Comparison of ENCODE assay signal across 1 cellular context in the genomic region with DNA sequence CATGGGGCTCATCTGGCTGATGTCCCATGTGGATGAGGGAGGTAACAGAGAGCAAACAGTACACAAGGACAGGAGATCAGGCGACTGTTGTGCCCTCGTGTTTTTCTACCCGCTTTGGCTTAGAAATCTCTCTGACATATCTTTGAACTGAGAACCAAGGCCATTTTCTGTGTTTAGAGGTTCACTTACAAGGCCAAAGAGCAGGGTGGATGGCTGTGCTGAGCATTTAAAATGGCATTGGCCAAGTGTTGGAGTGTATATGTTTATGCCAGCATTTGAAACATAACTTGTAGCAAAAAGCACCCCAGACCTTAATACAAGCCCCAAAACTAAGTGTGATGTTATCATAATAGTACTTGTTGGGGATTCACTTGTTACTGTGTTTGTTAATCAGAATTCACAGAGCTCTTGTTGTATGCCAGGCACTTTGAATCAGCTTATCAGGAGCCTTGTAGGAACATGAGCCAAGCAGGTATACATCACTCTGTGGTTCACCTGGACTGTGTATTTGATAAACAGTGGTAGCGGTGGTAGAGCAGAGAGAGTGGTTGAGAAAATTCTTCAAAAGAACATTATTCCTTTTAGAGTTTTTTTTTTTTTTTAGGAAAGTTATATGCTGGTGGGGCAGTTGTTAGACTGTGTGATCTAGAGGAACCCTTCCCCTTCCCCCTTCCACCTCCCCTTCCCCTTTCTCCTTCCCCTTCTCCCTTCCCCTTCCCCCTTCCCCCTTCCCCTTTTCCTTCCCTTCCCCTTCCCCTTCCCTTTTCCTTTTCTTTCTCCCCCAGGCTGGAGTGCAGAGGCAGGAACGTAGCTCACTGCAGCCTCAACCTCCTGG.
A peak's percentile ranks its signal among the peaks of the same experiment; 100 is the strongest.
TF ChIP-seq lines count a peak whose summit lies in the region.

No MANE protein-coding gene starts in this region.

TF ChIP-seq in HepG2, 621 proteins besides CTCF, POLR2A, EP300 and RAD21 (continued from another document and continues in another):
- TF ChIP-seq, protein P1, sequence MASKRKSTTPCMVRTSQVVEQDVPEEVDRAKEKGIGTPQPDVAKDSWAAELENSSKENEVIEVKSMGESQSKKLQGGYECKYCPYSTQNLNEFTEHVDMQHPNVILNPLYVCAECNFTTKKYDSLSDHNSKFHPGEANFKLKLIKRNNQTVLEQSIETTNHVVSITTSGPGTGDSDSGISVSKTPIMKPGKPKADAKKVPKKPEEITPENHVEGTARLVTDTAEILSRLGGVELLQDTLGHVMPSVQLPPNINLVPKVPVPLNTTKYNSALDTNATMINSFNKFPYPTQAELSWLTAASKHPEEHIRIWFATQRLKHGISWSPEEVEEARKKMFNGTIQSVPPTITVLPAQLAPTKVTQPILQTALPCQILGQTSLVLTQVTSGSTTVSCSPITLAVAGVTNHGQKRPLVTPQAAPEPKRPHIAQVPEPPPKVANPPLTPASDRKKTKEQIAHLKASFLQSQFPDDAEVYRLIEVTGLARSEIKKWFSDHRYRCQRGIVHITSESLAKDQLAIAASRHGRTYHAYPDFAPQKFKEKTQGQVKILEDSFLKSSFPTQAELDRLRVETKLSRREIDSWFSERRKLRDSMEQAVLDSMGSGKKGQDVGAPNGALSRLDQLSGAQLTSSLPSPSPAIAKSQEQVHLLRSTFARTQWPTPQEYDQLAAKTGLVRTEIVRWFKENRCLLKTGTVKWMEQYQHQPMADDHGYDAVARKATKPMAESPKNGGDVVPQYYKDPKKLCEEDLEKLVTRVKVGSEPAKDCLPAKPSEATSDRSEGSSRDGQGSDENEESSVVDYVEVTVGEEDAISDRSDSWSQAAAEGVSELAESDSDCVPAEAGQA (IDR thresholded peaks at IDR 0.05; ENCODE audit: low read depth) = no peak
- TF ChIP-seq, protein P1 (CRISPR knock-in tag; IDR thresholded peaks at IDR 0.05; ENCODE audit: borderline replicate concordance) = no peak; the same call in 1 of the 2 replicates
- TF ChIP-seq IRX3 (CRISPR knock-in tag; IDR thresholded peaks at IDR 0.05; ENCODE audit: borderline replicate concordance, low read depth) (no peak), CHD2 (IDR thresholded peaks at IDR 0.05; ENCODE audit: low read depth, low read length) (no peak), DR1 (CRISPR knock-in tag; IDR thresholded peaks at IDR 0.05) (no peak), TMF1 (CRISPR knock-in tag; IDR thresholded peaks at IDR 0.05; ENCODE audit: low read depth) (no peak), KDM5A (IDR thresholded peaks at IDR 0.05; ENCODE audit: borderline replicate concordance, low read length) (no peak), CBX1 (IDR thresholded peaks at IDR 0.05; ENCODE audit: low read depth) (no peak), ZSCAN31 (CRISPR knock-in tag; IDR thresholded peaks at IDR 0.05; ENCODE audit: low read depth) (peak; percentile 86), ZNF207 (IDR thresholded peaks at IDR 0.05; ENCODE audit: borderline replicate concordance) (no peak), ZNF205 (CRISPR knock-in tag; IDR thresholded peaks at IDR 0.05) (peak; percentile 96), ZNF552 (CRISPR knock-in tag; IDR thresholded peaks at IDR 0.05; ENCODE audit: borderline replicate concordance) (no peak), KDM2A (CRISPR knock-in tag; IDR thresholded peaks at IDR 0.05; ENCODE audit: borderline replicate concordance, low read depth) (no peak), TCF7L2 (IDR thresholded peaks at IDR 0.05; ENCODE audit: low read depth, low read length) (no peak), RBFOX2 (IDR thresholded peaks at IDR 0.05; ENCODE audit: low read depth, low read length) (no peak), ZNF816 (CRISPR knock-in tag; IDR thresholded peaks at IDR 0.05; ENCODE audit: borderline replicate concordance) (no peak; the same call in 1 of the 2 replicates), HNRNPK (IDR thresholded peaks at IDR 0.05; ENCODE audit: low read depth, low read length, poor library complexity, severe bottlenecking) (peak; percentile 95), PCBP1 (IDR thresholded peaks at IDR 0.05; ENCODE audit: borderline replicate concordance, low read depth, low read length) (0 out of 2 replicates have a peak, but pooled peaks have one; percentile 56)
- TF ChIP-seq, protein P2, sequence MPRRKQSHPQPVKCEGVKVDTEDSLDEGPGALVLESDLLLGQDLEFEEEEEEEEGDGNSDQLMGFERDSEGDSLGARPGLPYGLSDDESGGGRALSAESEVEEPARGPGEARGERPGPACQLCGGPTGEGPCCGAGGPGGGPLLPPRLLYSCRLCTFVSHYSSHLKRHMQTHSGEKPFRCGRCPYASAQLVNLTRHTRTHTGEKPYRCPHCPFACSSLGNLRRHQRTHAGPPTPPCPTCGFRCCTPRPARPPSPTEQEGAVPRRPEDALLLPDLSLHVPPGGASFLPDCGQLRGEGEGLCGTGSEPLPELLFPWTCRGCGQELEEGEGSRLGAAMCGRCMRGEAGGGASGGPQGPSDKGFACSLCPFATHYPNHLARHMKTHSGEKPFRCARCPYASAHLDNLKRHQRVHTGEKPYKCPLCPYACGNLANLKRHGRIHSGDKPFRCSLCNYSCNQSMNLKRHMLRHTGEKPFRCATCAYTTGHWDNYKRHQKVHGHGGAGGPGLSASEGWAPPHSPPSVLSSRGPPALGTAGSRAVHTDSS (CRISPR knock-in tag; conservative IDR thresholded peaks at IDR 0.05) = no peak
- TF ChIP-seq, protein P3, sequence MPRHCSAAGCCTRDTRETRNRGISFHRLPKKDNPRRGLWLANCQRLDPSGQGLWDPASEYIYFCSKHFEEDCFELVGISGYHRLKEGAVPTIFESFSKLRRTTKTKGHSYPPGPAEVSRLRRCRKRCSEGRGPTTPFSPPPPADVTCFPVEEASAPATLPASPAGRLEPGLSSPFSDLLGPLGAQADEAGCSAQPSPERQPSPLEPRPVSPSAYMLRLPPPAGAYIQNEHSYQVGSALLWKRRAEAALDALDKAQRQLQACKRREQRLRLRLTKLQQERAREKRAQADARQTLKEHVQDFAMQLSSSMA (CRISPR knock-in tag; IDR thresholded peaks at IDR 0.05) = no peak
- TF ChIP-seq, protein P4, sequence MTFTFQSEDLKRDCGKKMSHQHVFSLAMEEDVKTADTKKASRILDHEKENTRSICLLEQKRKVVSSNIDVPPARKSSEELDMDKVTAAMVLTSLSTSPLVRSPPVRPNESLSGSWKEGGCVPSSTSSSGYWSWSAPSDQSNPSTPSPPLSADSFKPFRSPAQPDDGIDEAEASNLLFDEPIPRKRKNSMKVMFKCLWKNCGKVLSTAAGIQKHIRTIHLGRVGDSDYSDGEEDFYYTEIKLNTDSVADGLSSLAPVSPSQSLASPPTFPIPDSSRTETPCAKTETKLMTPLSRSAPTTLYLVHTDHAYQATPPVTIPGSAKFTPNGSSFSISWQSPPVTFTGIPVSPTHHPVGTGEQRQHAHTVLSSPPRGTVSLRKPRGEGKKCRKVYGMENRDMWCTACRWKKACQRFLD (CRISPR knock-in tag; IDR thresholded peaks at IDR 0.05; ENCODE audit: borderline replicate concordance) = no peak; the same call in 1 of the 2 replicates
- TF ChIP-seq, protein P5, sequence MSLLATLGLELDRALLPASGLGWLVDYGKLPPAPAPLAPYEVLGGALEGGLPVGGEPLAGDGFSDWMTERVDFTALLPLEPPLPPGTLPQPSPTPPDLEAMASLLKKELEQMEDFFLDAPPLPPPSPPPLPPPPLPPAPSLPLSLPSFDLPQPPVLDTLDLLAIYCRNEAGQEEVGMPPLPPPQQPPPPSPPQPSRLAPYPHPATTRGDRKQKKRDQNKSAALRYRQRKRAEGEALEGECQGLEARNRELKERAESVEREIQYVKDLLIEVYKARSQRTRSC (CRISPR knock-in tag; IDR thresholded peaks at IDR 0.05; ENCODE audit: low read depth) = no peak
- TF ChIP-seq, protein P6, sequence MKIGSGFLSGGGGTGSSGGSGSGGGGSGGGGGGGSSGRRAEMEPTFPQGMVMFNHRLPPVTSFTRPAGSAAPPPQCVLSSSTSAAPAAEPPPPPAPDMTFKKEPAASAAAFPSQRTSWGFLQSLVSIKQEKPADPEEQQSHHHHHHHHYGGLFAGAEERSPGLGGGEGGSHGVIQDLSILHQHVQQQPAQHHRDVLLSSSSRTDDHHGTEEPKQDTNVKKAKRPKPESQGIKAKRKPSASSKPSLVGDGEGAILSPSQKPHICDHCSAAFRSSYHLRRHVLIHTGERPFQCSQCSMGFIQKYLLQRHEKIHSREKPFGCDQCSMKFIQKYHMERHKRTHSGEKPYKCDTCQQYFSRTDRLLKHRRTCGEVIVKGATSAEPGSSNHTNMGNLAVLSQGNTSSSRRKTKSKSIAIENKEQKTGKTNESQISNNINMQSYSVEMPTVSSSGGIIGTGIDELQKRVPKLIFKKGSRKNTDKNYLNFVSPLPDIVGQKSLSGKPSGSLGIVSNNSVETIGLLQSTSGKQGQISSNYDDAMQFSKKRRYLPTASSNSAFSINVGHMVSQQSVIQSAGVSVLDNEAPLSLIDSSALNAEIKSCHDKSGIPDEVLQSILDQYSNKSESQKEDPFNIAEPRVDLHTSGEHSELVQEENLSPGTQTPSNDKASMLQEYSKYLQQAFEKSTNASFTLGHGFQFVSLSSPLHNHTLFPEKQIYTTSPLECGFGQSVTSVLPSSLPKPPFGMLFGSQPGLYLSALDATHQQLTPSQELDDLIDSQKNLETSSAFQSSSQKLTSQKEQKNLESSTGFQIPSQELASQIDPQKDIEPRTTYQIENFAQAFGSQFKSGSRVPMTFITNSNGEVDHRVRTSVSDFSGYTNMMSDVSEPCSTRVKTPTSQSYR (CRISPR knock-in tag; IDR thresholded peaks at IDR 0.05; ENCODE audit: borderline replicate concordance) = peak; percentile 42; the same call in 1 of the 2 replicates
- TF ChIP-seq, protein P7, sequence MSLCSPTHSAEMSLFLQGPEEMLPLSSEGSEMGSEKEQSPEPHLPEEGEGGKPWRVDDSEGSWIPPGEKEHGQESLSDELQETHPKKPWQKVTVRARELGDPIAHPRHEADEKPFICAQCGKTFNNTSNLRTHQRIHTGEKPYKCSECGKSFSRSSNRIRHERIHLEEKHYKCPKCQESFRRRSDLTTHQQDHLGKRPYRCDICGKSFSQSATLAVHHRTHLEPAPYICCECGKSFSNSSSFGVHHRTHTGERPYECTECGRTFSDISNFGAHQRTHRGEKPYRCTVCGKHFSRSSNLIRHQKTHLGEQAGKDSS (CRISPR knock-in tag; IDR thresholded peaks at IDR 0.05; ENCODE audit: borderline replicate concordance, low read depth) = peak; percentile 42; the same call in 1 of the 2 replicates
- TF ChIP-seq, protein P8, sequence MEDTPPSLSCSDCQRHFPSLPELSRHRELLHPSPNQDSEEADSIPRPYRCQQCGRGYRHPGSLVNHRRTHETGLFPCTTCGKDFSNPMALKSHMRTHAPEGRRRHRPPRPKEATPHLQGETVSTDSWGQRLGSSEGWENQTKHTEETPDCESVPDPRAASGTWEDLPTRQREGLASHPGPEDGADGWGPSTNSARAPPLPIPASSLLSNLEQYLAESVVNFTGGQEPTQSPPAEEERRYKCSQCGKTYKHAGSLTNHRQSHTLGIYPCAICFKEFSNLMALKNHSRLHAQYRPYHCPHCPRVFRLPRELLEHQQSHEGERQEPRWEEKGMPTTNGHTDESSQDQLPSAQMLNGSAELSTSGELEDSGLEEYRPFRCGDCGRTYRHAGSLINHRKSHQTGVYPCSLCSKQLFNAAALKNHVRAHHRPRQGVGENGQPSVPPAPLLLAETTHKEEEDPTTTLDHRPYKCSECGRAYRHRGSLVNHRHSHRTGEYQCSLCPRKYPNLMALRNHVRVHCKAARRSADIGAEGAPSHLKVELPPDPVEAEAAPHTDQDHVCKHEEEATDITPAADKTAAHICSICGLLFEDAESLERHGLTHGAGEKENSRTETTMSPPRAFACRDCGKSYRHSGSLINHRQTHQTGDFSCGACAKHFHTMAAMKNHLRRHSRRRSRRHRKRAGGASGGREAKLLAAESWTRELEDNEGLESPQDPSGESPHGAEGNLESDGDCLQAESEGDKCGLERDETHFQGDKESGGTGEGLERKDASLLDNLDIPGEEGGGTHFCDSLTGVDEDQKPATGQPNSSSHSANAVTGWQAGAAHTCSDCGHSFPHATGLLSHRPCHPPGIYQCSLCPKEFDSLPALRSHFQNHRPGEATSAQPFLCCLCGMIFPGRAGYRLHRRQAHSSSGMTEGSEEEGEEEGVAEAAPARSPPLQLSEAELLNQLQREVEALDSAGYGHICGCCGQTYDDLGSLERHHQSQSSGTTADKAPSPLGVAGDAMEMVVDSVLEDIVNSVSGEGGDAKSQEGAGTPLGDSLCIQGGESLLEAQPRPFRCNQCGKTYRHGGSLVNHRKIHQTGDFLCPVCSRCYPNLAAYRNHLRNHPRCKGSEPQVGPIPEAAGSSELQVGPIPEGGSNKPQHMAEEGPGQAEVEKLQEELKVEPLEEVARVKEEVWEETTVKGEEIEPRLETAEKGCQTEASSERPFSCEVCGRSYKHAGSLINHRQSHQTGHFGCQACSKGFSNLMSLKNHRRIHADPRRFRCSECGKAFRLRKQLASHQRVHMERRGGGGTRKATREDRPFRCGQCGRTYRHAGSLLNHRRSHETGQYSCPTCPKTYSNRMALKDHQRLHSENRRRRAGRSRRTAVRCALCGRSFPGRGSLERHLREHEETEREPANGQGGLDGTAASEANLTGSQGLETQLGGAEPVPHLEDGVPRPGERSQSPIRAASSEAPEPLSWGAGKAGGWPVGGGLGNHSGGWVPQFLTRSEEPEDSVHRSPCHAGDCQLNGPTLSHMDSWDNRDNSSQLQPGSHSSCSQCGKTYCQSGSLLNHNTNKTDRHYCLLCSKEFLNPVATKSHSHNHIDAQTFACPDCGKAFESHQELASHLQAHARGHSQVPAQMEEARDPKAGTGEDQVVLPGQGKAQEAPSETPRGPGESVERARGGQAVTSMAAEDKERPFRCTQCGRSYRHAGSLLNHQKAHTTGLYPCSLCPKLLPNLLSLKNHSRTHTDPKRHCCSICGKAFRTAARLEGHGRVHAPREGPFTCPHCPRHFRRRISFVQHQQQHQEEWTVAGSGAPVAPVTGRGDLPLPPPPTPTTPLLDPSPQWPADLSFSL (CRISPR knock-in tag; IDR thresholded peaks at IDR 0.05) = no peak
- TF ChIP-seq, protein P9, sequence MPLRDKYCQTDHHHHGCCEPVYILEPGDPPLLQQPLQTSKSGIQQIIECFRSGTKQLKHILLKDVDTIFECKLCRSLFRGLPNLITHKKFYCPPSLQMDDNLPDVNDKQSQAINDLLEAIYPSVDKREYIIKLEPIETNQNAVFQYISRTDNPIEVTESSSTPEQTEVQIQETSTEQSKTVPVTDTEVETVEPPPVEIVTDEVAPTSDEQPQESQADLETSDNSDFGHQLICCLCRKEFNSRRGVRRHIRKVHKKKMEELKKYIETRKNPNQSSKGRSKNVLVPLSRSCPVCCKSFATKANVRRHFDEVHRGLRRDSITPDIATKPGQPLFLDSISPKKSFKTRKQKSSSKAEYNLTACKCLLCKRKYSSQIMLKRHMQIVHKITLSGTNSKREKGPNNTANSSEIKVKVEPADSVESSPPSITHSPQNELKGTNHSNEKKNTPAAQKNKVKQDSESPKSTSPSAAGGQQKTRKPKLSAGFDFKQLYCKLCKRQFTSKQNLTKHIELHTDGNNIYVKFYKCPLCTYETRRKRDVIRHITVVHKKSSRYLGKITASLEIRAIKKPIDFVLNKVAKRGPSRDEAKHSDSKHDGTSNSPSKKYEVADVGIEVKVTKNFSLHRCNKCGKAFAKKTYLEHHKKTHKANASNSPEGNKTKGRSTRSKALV (CRISPR knock-in tag; IDR thresholded peaks at IDR 0.05) = peak; percentile 95
